Comparison of ENCODE assay signal across 22 cellular contexts in the genomic region with DNA sequence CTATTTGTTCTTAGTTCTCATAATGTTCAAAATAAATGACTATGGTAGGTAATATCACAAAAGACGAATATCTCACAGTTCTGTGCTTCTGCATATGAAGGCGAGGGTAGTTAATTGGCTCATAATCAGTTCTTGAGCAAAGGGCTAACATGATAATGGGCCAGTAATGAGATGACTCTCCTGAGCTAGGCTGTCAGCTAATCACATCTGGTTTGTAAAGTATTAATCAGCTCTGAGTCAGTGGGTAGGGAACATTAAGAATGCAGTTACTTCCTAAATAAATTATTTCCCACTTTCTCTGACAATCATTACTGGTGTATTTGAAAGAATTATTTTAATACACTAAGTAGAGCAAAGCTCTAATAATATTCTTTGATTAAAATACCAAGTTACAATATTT.
A peak's percentile ranks its signal among the peaks of the same experiment; 100 is the strongest.
DNase-seq lines count a peak whose midpoint lies in the region; ATAC-seq and TF ChIP-seq lines count a peak whose summit lies in the region.
"Had no signal": no experiment of that assay in that cellular context is flagged by ENCODE, and none has a peak within 500 bp of the region (broad histone marks: within the 10 kb centered on the region; RNA-seq: fewer than 3 reads in every experiment).

No MANE protein-coding gene starts in this region.

- no peaks in the 10 kb centered on the region for H3K27me3 Mint-ChIP-seq in CD4-positive, alpha-beta T cell
- H3K27me3 Mint-ChIP-seq: activated naive CD8-positive, alpha-beta T cell treated with anti-CD3 and anti-CD28 coated beads for 36 hours had no signal

- CTCF ChIA-PET in CD4-positive, alpha-beta T cell (lab: Charles Lee), result no interaction called here

- DNase-seq in HCEC 1CT, result peak; percentile 80
- DNase-seq in RPMI7951 (ENCODE audit: low read depth), result peak; percentile 2
- DNase-seq in pulmonary artery endothelial cell (ENCODE audit: low read depth, low spot score), result peak; percentile 2
- no peak for DNase-seq in Ammon's horn (ENCODE audit: low spot score)
- DNase-seq in GOT3 (lab: John Stamatoyannopoulos, UW), result no peak
- DNase-seq in CD4-positive, alpha-beta T cell, result no peak
- DNase-seq: activated CD8-positive, alpha-beta T cell treated with anti-CD3 and anti-CD28 coated beads, Interleukin-2, amount 10 ng/mL, durations not matched to agents 7 days and 5 days; activated naive CD8-positive, alpha-beta T cell treated with anti-CD3 and anti-CD28 coated beads for 36 hours; activated T-cell treated with anti-CD3 and anti-CD28 coated beads, Interleukin-2, amount 50 U/mL, for 72 hours; C1 segment of cervical spinal cord; DMS 273 treated with DMSO at 0.1 percent for 48 hours; effector memory CD4-positive, alpha-beta T cell; H9; KBM-7; NCI-H1092; NCI-H2171; T-helper 1 cell had no signal

- intact Hi-C loops in CD4-positive, alpha-beta T cell (cut with DNase I, micrococcal nuclease), result no loop called here

- no peak overlapping the region for H3K27ac ChIP-seq in CD4-positive, alpha-beta T cell (ENCODE audit: low read depth, low read length)
- H3K27ac ChIP-seq: gastroesophageal sphincter, HL-60, parathyroid adenoma had no signal

- peaks cover 7% of the 10 kb centered on the region for H3K9me3 ChIP-seq in CD4-positive, alpha-beta T cell (ENCODE audit: control insufficient read depth, low read length)

- H3K27ac Mint-ChIP-seq in CD4-positive, alpha-beta T cell, result no peak overlapping the region
- H3K27ac Mint-ChIP-seq: activated CD8-positive, alpha-beta T cell treated with anti-CD3 and anti-CD28 coated beads, Interleukin-2, amount 10 ng/mL, durations not matched to agents 7 days and 5 days; activated naive CD8-positive, alpha-beta T cell treated with anti-CD3 and anti-CD28 coated beads for 36 hours; activated T-cell treated with anti-CD3 and anti-CD28 coated beads, Interleukin-2, amount 50 U/mL, for 72 hours; H9; WTC11 had no signal

- H3K4me1 Mint-ChIP-seq in CD4-positive, alpha-beta T cell (ENCODE audit: low read depth), result peaks cover 3% of the 10 kb centered on the region
- H3K4me1 Mint-ChIP-seq: H9, WTC11 had no signal

- H3K36me3 Mint-ChIP-seq in CD4-positive, alpha-beta T cell (ENCODE audit: low read depth), result peaks cover 17% of the 10 kb centered on the region
- H3K36me3 Mint-ChIP-seq: WTC11 had no signal

- no peaks in the 10 kb centered on the region for H3K27me3 ChIP-seq in CD4-positive, alpha-beta T cell (ENCODE audit: control insufficient read depth, insufficient read depth, low read length)
- H3K27me3 ChIP-seq: gastroesophageal sphincter had no signal

- peaks cover 10% of the 10 kb centered on the region for H3K9me3 Mint-ChIP-seq in CD4-positive, alpha-beta T cell
- H3K9me3 Mint-ChIP-seq: H9 had no signal

- POLR2A ChIA-PET in CD4-positive, alpha-beta T cell (lab: Charles Lee), result interaction anchor here (0.6 kb wide), 1 partner anchor 66 kb away, joined by 3 read pairs; no protein-coding TSS in a partner anchor

- ATAC-seq in esophagus mucosa, result peak; percentile 80
- ATAC-seq in CD4-positive, alpha-beta T cell (ENCODE audit: poor library complexity), result no peak
- ATAC-seq: activated CD8-positive, alpha-beta T cell treated with anti-CD3 and anti-CD28 coated beads, Interleukin-2, amount 10 ng/mL, durations not matched to agents 7 days and 5 days; activated T-cell treated with anti-CD3 and anti-CD28 coated beads, Interleukin-2, amount 50 U/mL, for 72 hours; gastroesophageal sphincter; WTC11 had no signal

- H3K4me3 Mint-ChIP-seq in CD4-positive, alpha-beta T cell, result no peak overlapping the region
- H3K4me3 Mint-ChIP-seq: activated CD8-positive, alpha-beta T cell treated with anti-CD3 and anti-CD28 coated beads, Interleukin-2, amount 10 ng/mL, durations not matched to agents 7 days and 5 days; activated naive CD8-positive, alpha-beta T cell treated with anti-CD3 and anti-CD28 coated beads for 36 hours; activated T-cell treated with anti-CD3 and anti-CD28 coated beads, Interleukin-2, amount 50 U/mL, for 72 hours; H9; WTC11 had no signal

- TF ChIP-seq CTCF in CD4-positive, alpha-beta T cell (IDR thresholded peaks at IDR 0.05), result no peak

Comparison
In these comparisons a context has a peak if more than half of its experiments do, and no peak if none do; other contexts are left out.
1. DNase-seq: peak in HCEC 1CT (single experiment), RPMI7951 (single experiment) and pulmonary artery endothelial cell (single experiment); none in Ammon's horn (single experiment), GOT3 (single experiment) and CD4-positive, alpha-beta T cell (0 of 10).